In genomic region chr7:23873306-23873705, GRCh38 we compare ENCODE assay signal across 14 cellular contexts.
A peak's percentile ranks its signal among the peaks of the same experiment; 100 is the strongest.
DNase-seq lines count a peak whose midpoint lies in the region.
"Had no signal": no experiment of that assay in that cellular context is flagged by ENCODE, and none has a peak within 500 bp of the region (broad histone marks: within the 10 kb centered on the region; RNA-seq: fewer than 3 reads in every experiment).

No MANE protein-coding gene starts in this region.

- DNase-seq in NCI-H2171 treated with DMSO at 0.1 percent for 48 hours (lab: John Stamatoyannopoulos, UW): peak; percentile 10
- DNase-seq in NCI-H2171 (lab: John Stamatoyannopoulos, UW): no peak
- DNase-seq in DMS 273 treated with DMSO at 0.1 percent for 48 hours (lab: John Stamatoyannopoulos, UW): peak; percentile 34
- peak; percentile 31 for DNase-seq in NCI-H146 (lab: John Stamatoyannopoulos, UW)
- peak; percentile 72 for DNase-seq in myocyte (ENCODE audit: low read depth)
- DNase-seq in GF-D8 (lab: John Stamatoyannopoulos, UW): no peak
- no peak for DNase-seq in central memory CD4-positive, alpha-beta T cell
- no peak for DNase-seq in hypothalamus (lab: John Stamatoyannopoulos, UW)
- DNase-seq: 8988T; CD4-positive, alpha-beta memory T cell; DMS53; DND-41; EL; HCEC 1CT had no signal

Comparison
In these comparisons a context has a peak if more than half of its experiments do, and no peak if none do; other contexts are left out.
1. DNase-seq: peak in NCI-H2171 treated with DMSO at 0.1 percent for 48 hours (single experiment), DMS 273 treated with DMSO at 0.1 percent for 48 hours (single experiment), NCI-H146 (single experiment) and myocyte (single experiment); none in NCI-H2171 (single experiment), GF-D8 (single experiment), central memory CD4-positive, alpha-beta T cell (single experiment) and hypothalamus (0 of 51).